10 cellular contexts compared by ENCODE assay signal in genomic region chr15:100940785-100941379, GRCh38. TPM values are rescaled to one million over a fixed set of nuclear protein-coding genes. Genes with fewer than 3 reads are reported as not detected.
A peak's percentile ranks its signal among the peaks of the same experiment; 100 is the strongest.
DNase-seq lines count a peak whose midpoint lies in the region; ATAC-seq and TF ChIP-seq lines count a peak whose summit lies in the region.
"Had no signal": no experiment of that assay in that cellular context is flagged by ENCODE, and none has a peak within 500 bp of the region (broad histone marks: within the 10 kb centered on the region; RNA-seq: fewer than 3 reads in every experiment).

No MANE protein-coding gene starts in this region.

- no peaks in the 10 kb centered on the region for H3K4me1 ChIP-seq in thyroid gland
- H3K4me1 ChIP-seq in effector memory CD4-positive, alpha-beta T cell (ENCODE audit: control insufficient read depth, insufficient read depth, low read length, poor library complexity, severe bottlenecking), result no peaks in the 10 kb centered on the region

- no peak overlapping the region for H3K4me3 ChIP-seq in thyroid gland (replicated peaks in 1 of 3)
- H3K4me3 ChIP-seq in effector memory CD4-positive, alpha-beta T cell (ENCODE audit: insufficient read depth, low read depth, low read length, poor library complexity, severe bottlenecking), result no peak overlapping the region
- H3K4me3 ChIP-seq: right atrium auricular region had no signal

- no peak overlapping the region for H3K27ac ChIP-seq in thyroid gland
- no peak overlapping the region for H3K27ac ChIP-seq in effector memory CD4-positive, alpha-beta T cell (ENCODE audit: insufficient read depth, low read length, poor library complexity, severe bottlenecking)
- H3K27ac ChIP-seq: right atrium auricular region had no signal

- TF ChIP-seq CTCF in thyroid gland (IDR thresholded peaks at IDR 0.05), result no peak

- no peak for TF ChIP-seq POLR2A in thyroid gland (IDR thresholded peaks at IDR 0.05)

- DNase-seq in GF-D8 (lab: John Stamatoyannopoulos, UW) (peak; percentile 78), SKM-1 treated with dmso at 0.1 percent for 144 hours (lab: John Stamatoyannopoulos, UW; ENCODE audit: unreplicated experiment) (peak; percentile 88), thyroid gland (no peak), NCI-H1105 (lab: John Stamatoyannopoulos, UW) (no peak)
- no peak for DNase-seq in stimulated activated naive CD8-positive, alpha-beta T cell treated with anti-CD3 and anti-CD28 coated beads, Interleukin-15, Interleukin-2, amounts not matched to agents 100 U/mL and 50 U/mL, for 24 hours
- DNase-seq in effector memory CD4-positive, alpha-beta T cell, result no peak
- DNase-seq: CD4-positive, alpha-beta T cell had no signal

- H3K9me3 ChIP-seq in thyroid gland, result no peaks in the 10 kb centered on the region
- H3K9me3 ChIP-seq in effector memory CD4-positive, alpha-beta T cell (ENCODE audit: control insufficient read depth, low read length), result no peaks in the 10 kb centered on the region

- no peaks in the 10 kb centered on the region for H3K27me3 ChIP-seq in thyroid gland
- no peaks in the 10 kb centered on the region for H3K27me3 ChIP-seq in effector memory CD4-positive, alpha-beta T cell (replicated peaks; ENCODE audit: control insufficient read depth, insufficient read depth, low read length, poor library complexity, severe bottlenecking)
- H3K27me3 ChIP-seq: right atrium auricular region had no signal

- ATAC-seq in GM19468 (IDR thresholded peaks at IDR 0.05; ENCODE audit: extremely low read depth, unreplicated experiment), result peak; percentile 71
- peak; percentile 78 for ATAC-seq in HG03139 (IDR thresholded peaks at IDR 0.05; ENCODE audit: unreplicated experiment)
- ATAC-seq in stimulated activated naive CD8-positive, alpha-beta T cell treated with anti-CD3 and anti-CD28 coated beads, Interleukin-15, Interleukin-2, amounts not matched to agents 100 U/mL and 50 U/mL, for 24 hours, result no peak

- no peaks in the 10 kb centered on the region for H3K36me3 ChIP-seq in thyroid gland
- no peaks in the 10 kb centered on the region for H3K36me3 ChIP-seq in effector memory CD4-positive, alpha-beta T cell (ENCODE audit: control insufficient read depth, insufficient read depth, low read length)
- H3K36me3 ChIP-seq: right atrium auricular region had no signal

- intact Hi-C loops in thyroid gland (cut with DNase I), result no loop called here

- 72 to 86% methylated on average over 2 of the region's 2 CpGs for whole genome bisulfite sequencing in thyroid gland, 2 donors

RNA-seq across cellular contexts. Expression of gene LRRK1, which starts 21.7 kb away (rescaled TPM):
- 10 to 100 TPM in 1 of 4 donors, 1 to 10 TPM in 3; 7.1 to 29.3 (median 8.5) TPM for total RNA-seq in thyroid gland

Comparison
In these comparisons a context has a peak if more than half of its experiments do, and no peak if none do; other contexts are left out.
1. DNase-seq: peak in GF-D8 (single experiment) and SKM-1 treated with dmso at 0.1 percent for 144 hours (single experiment); none in thyroid gland (0 of 2), NCI-H1105 (single experiment), stimulated activated naive CD8-positive, alpha-beta T cell treated with anti-CD3 and anti-CD28 coated beads, Interleukin-15, Interleukin-2, amounts not matched to agents 100 U/mL and 50 U/mL, for 24 hours (single experiment) and effector memory CD4-positive, alpha-beta T cell (0 of 3).